8 cellular contexts compared by ENCODE assay signal in the genomic region with DNA sequence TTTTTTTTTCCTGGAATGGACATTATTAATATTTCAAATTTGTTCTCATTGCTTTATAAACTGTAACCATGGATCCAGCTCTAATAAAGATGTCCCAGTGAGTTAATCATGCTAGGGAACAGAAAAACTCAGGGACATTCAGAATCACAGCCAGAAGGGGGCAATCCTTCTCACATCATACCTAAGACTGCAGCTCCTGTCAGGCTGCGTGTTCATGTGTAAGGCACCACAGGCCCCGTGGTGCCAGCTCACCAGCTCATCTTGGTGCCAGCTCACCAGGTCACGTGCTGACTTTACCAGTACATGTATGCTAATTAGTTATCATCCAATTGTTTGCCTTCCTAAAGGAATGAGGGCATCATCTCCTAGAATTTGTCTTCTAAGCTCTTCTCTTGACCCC.
A peak's percentile ranks its signal among the peaks of the same experiment; 100 is the strongest.
DNase-seq lines count a peak whose midpoint lies in the region; ATAC-seq and TF ChIP-seq lines count a peak whose summit lies in the region.

No MANE protein-coding gene starts in this region.

- no peak overlapping the region for H3K4me3 Mint-ChIP-seq in WTC11

- ATAC-seq in GM18867 (IDR thresholded peaks at IDR 0.05; ENCODE audit: unreplicated experiment) (peak; percentile 82), WTC11 (peak; percentile 90), HG03108 (IDR thresholded peaks at IDR 0.05; ENCODE audit: unreplicated experiment) (no peak), Right ventricle myocardium inferior (no peak)

- no peaks in the 10 kb centered on the region for H3K36me3 Mint-ChIP-seq in WTC11

- CTCF ChIA-PET in WTC11 (lab: Charles Lee): interaction anchor here (0.6 to 3.4 kb wide), 39 partner anchors 9 to 433 kb away, joined by 3 to 46 read pairs (median 5); partner anchors contain the start of gene NEDD4L

- POLR2A ChIA-PET in WTC11 (lab: Charles Lee): no interaction called here

- DNase-seq in AG08396 (ENCODE audit: low spot score) (peak; percentile 40), NCI-H1417 (lab: John Stamatoyannopoulos, UW) (peak; percentile 39 to 77 (median 50)), WTC11 (ENCODE audit: low spot score) (no peak), islet precursor cell (peak; percentile 64), amniotic stem cell (lab: John Stamatoyannopoulos, UW) (no peak), Right ventricle myocardium inferior (ENCODE audit: missing footprints) (no peak)

- peaks cover 5% of the 10 kb centered on the region for H3K4me1 Mint-ChIP-seq in WTC11

- no peaks in the 10 kb centered on the region for H3K9me3 Mint-ChIP-seq in WTC11

- TF ChIP-seq CTCF in WTC11 (IDR thresholded peaks at IDR 0.05): no peak

- no peak overlapping the region for H3K27ac Mint-ChIP-seq in WTC11

- intact Hi-C loops in Right ventricle myocardium inferior (cut with DNase I): no loop called here

- H3K27me3 Mint-ChIP-seq in WTC11 (ENCODE audit: low read depth): no peaks in the 10 kb centered on the region

TF ChIP-seq in WTC11, 78 proteins besides CTCF, POLR2A, EP300 and RAD21:
- TF ChIP-seq NFE2L1 (CRISPR knock-in tag; IDR thresholded peaks at IDR 0.05): no peak
- no peak for TF ChIP-seq SMAD4 (CRISPR knock-in tag; IDR thresholded peaks at IDR 0.05)
- TF ChIP-seq SP1 (CRISPR knock-in tag; conservative IDR thresholded peaks at IDR 0.05): no peak
- no peak for TF ChIP-seq JUN (CRISPR knock-in tag; IDR thresholded peaks at IDR 0.05)
- TF ChIP-seq, protein P1, sequence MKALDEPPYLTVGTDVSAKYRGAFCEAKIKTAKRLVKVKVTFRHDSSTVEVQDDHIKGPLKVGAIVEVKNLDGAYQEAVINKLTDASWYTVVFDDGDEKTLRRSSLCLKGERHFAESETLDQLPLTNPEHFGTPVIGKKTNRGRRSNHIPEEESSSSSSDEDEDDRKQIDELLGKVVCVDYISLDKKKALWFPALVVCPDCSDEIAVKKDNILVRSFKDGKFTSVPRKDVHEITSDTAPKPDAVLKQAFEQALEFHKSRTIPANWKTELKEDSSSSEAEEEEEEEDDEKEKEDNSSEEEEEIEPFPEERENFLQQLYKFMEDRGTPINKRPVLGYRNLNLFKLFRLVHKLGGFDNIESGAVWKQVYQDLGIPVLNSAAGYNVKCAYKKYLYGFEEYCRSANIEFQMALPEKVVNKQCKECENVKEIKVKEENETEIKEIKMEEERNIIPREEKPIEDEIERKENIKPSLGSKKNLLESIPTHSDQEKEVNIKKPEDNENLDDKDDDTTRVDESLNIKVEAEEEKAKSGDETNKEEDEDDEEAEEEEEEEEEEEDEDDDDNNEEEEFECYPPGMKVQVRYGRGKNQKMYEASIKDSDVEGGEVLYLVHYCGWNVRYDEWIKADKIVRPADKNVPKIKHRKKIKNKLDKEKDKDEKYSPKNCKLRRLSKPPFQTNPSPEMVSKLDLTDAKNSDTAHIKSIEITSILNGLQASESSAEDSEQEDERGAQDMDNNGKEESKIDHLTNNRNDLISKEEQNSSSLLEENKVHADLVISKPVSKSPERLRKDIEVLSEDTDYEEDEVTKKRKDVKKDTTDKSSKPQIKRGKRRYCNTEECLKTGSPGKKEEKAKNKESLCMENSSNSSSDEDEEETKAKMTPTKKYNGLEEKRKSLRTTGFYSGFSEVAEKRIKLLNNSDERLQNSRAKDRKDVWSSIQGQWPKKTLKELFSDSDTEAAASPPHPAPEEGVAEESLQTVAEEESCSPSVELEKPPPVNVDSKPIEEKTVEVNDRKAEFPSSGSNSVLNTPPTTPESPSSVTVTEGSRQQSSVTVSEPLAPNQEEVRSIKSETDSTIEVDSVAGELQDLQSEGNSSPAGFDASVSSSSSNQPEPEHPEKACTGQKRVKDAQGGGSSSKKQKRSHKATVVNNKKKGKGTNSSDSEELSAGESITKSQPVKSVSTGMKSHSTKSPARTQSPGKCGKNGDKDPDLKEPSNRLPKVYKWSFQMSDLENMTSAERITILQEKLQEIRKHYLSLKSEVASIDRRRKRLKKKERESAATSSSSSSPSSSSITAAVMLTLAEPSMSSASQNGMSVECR (CRISPR knock-in tag; IDR thresholded peaks at IDR 0.05; ENCODE audit: borderline replicate concordance): no peak
- no peak for TF ChIP-seq ZNF263 (CRISPR knock-in tag; IDR thresholded peaks at IDR 0.05; ENCODE audit: low read depth)
- no peak for TF ChIP-seq ZBTB21 (CRISPR knock-in tag; IDR thresholded peaks at IDR 0.05; ENCODE audit: borderline replicate concordance)
- TF ChIP-seq NFYB (CRISPR knock-in tag; conservative IDR thresholded peaks at IDR 0.05; ENCODE audit: low read depth): no peak
- TF ChIP-seq, protein P2, sequence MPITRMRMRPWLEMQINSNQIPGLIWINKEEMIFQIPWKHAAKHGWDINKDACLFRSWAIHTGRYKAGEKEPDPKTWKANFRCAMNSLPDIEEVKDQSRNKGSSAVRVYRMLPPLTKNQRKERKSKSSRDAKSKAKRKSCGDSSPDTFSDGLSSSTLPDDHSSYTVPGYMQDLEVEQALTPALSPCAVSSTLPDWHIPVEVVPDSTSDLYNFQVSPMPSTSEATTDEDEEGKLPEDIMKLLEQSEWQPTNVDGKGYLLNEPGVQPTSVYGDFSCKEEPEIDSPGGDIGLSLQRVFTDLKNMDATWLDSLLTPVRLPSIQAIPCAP (CRISPR knock-in tag; IDR thresholded peaks at IDR 0.05): no peak
- TF ChIP-seq ZNF512 (CRISPR knock-in tag; IDR thresholded peaks at IDR 0.05; ENCODE audit: borderline replicate concordance): no peak
- TF ChIP-seq NR2C2 (CRISPR knock-in tag; IDR thresholded peaks at IDR 0.05): no peak
- TF ChIP-seq EMX1 (CRISPR knock-in tag; IDR thresholded peaks at IDR 0.05): no peak
- TF ChIP-seq, protein P3, sequence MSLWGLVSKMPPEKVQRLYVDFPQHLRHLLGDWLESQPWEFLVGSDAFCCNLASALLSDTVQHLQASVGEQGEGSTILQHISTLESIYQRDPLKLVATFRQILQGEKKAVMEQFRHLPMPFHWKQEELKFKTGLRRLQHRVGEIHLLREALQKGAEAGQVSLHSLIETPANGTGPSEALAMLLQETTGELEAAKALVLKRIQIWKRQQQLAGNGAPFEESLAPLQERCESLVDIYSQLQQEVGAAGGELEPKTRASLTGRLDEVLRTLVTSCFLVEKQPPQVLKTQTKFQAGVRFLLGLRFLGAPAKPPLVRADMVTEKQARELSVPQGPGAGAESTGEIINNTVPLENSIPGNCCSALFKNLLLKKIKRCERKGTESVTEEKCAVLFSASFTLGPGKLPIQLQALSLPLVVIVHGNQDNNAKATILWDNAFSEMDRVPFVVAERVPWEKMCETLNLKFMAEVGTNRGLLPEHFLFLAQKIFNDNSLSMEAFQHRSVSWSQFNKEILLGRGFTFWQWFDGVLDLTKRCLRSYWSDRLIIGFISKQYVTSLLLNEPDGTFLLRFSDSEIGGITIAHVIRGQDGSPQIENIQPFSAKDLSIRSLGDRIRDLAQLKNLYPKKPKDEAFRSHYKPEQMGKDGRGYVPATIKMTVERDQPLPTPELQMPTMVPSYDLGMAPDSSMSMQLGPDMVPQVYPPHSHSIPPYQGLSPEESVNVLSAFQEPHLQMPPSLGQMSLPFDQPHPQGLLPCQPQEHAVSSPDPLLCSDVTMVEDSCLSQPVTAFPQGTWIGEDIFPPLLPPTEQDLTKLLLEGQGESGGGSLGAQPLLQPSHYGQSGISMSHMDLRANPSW (CRISPR knock-in tag; conservative IDR thresholded peaks at IDR 0.05; ENCODE audit: low read depth): no peak
- TF ChIP-seq CREB1 (CRISPR knock-in tag; IDR thresholded peaks at IDR 0.05): no peak
- no peak for TF ChIP-seq CREM (CRISPR knock-in tag; IDR thresholded peaks at IDR 0.05)
- no peak for TF ChIP-seq ZNF121 (CRISPR knock-in tag; IDR thresholded peaks at IDR 0.05)
- TF ChIP-seq NFATC4 (CRISPR knock-in tag; IDR thresholded peaks at IDR 0.05): no peak
- TF ChIP-seq, protein P4, sequence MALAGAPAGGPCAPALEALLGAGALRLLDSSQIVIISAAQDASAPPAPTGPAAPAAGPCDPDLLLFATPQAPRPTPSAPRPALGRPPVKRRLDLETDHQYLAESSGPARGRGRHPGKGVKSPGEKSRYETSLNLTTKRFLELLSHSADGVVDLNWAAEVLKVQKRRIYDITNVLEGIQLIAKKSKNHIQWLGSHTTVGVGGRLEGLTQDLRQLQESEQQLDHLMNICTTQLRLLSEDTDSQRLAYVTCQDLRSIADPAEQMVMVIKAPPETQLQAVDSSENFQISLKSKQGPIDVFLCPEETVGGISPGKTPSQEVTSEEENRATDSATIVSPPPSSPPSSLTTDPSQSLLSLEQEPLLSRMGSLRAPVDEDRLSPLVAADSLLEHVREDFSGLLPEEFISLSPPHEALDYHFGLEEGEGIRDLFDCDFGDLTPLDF (CRISPR knock-in tag; IDR thresholded peaks at IDR 0.05): no peak
- no peak for TF ChIP-seq ZNF671 (CRISPR knock-in tag; IDR thresholded peaks at IDR 0.05)
- TF ChIP-seq, protein P5, sequence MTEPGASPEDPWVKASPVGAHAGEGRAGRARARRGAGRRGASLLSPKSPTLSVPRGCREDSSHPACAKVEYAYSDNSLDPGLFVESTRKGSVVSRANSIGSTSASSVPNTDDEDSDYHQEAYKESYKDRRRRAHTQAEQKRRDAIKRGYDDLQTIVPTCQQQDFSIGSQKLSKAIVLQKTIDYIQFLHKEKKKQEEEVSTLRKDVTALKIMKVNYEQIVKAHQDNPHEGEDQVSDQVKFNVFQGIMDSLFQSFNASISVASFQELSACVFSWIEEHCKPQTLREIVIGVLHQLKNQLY (CRISPR knock-in tag; IDR thresholded peaks at IDR 0.05): no peak

Comparison
In these comparisons a context has a peak if more than half of its experiments do, and no peak if none do; other contexts are left out.
1. DNase-seq: peak in AG08396 (single experiment), NCI-H1417 (3 of 3) and islet precursor cell (single experiment); none in WTC11 (single experiment), amniotic stem cell (single experiment) and Right ventricle myocardium inferior (single experiment).
2. ATAC-seq: peak in GM18867 (single experiment) and WTC11 (single experiment); none in HG03108 (single experiment) and Right ventricle myocardium inferior (single experiment).